In the genomic region with DNA sequence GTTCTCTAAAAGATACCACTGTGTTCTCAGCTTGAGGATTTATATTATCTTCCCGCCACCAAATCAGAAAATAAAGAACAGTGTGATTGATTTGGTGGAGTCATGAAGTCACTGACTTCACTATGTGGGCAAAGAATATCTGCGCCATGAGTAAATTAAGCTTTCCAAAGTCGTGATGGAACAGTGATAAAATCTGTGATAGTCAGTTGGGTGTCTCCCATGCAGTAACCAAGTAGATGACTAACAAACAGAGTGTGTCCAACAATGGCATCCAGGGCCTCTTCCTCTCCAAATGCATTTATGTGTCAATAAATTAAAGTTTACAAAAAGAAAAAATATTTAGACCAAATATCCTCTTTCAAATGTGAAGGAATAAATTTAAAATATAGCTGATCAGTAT, we compare ENCODE assay signal across 14 cellular contexts.
DNase-seq lines count a peak whose midpoint lies in the region; ATAC-seq and TF ChIP-seq lines count a peak whose summit lies in the region.
"Had no signal": no experiment of that assay in that cellular context is flagged by ENCODE, and none has a peak within 500 bp of the region (broad histone marks: within the 10 kb centered on the region; RNA-seq: fewer than 3 reads in every experiment).

No MANE protein-coding gene starts in this region.

- H3K4me3 ChIP-seq in AG04449 (ENCODE audit: low read depth, low read length) = no peak overlapping the region
- H3K4me3 ChIP-seq in HCT116 (replicated peaks in 1 of 2; ENCODE audit: low read depth in 1 of 2, low read length in 2 of 2) = peak overlapping the region in 1 of 2 experiments; percentile 13; a peak in 1 of 4 replicates
- H3K4me3 ChIP-seq in left lung = no peak overlapping the region
- H3K4me3 ChIP-seq: skin epidermis, transverse colon had no signal

- H3K79me2 ChIP-seq in HCT116 (ENCODE audit: insufficient read depth, low read length) = peaks cover 75% of the 10 kb centered on the region

- intact Hi-C loops in HCT116 (cut with micrococcal nuclease) (no loop called here), left lung (cut with DNase I) (no loop called here), natural killer cell (cut with micrococcal nuclease) (no loop called here)

- H3K27me3 ChIP-seq in HCT116 (ENCODE audit: insufficient read depth, low read length) (no peaks in the 10 kb centered on the region), left lung (no peaks in the 10 kb centered on the region)
- H3K27me3 ChIP-seq: transverse colon had no signal

- H3K4me3 Mint-ChIP-seq in WTC11 = no peak overlapping the region
- H3K4me3 Mint-ChIP-seq in natural killer cell = no peak overlapping the region
- H3K4me3 Mint-ChIP-seq: activated B cell treated with CpG ODN at 0.5 μM for 24 hours, B cell had no signal

- BruUV-seq in HCT116 (replicated peaks; lab: Mats Ljungman, UMichigan) = no TSS peak

- POLR2A ChIA-PET in AG04449 (lab: Yijun Ruan, JAX) (interaction anchor here (1.0 kb wide), 1 partner anchor 23 kb away, joined by 3 read pairs; no protein-coding TSS in a partner anchor), HCT116 (lab: Charles Lee) (interaction anchor here (0.8 to 2.0 kb wide), 4 partner anchors 13 to 20 kb away, joined by 3 to 8 read pairs (median 4); no protein-coding TSS in a partner anchor), WTC11 (lab: Charles Lee) (no interaction called here)

- H3K9me3 ChIP-seq in HCT116 (ENCODE audit: control insufficient read depth in 1 of 2, insufficient read depth in 1 of 2, low read depth in 1 of 2, low read length in 2 of 2) (no peaks in the 10 kb centered on the region), left lung (no peaks in the 10 kb centered on the region)
- H3K9me3 ChIP-seq: transverse colon had no signal

- TF ChIP-seq RAD21 in HCT116 (IDR thresholded peaks at IDR 0.05; ENCODE audit: low read depth) = no peak

- H3K36me3 ChIP-seq in HCT116 (ENCODE audit: control insufficient read depth in 1 of 2, insufficient read depth in 2 of 2, low read length in 2 of 2) = no peaks in the 10 kb centered on the region
- no peaks in the 10 kb centered on the region for H3K36me3 ChIP-seq in left lung
- H3K36me3 ChIP-seq: transverse colon had no signal

- H3K27ac ChIP-seq in HCT116 (ENCODE audit: low read depth, low read length) (peak overlapping the region; percentile 82), left lung (peak overlapping the region; percentile 5 to 55)

- TF ChIP-seq POLR2A in HCT116 (IDR thresholded peaks at IDR 0.05; ENCODE audit: borderline replicate concordance, extremely low read depth, insufficient read depth, insufficient read length) = no peak

- CTCF ChIA-PET in AG04449 (lab: Yijun Ruan, JAX) = interaction anchor here (0.8 to 1.6 kb wide), 8 partner anchors 12 to 122 kb away, joined by 3 to 6 read pairs (median 3); no protein-coding TSS in a partner anchor
- CTCF ChIA-PET in HCT116 (lab: Charles Lee) = interaction anchor here (0.7 to 1.2 kb wide), 4 partner anchors 15 to 587 kb away, joined by 3 to 5 read pairs (median 3); partner anchors contain the start of gene PRIM2
- CTCF ChIA-PET in WTC11 (lab: Charles Lee) = no interaction called here

- H3K27me3 Mint-ChIP-seq in WTC11 (ENCODE audit: low read depth) = no peaks in the 10 kb centered on the region
- H3K27me3 Mint-ChIP-seq in natural killer cell (ENCODE audit: low read depth in 2 of 2) = no peaks in the 10 kb centered on the region
- H3K27me3 Mint-ChIP-seq: activated B cell treated with CpG ODN at 0.5 μM for 24 hours had no signal

- H3K4me2 ChIP-seq in HCT116 (ENCODE audit: low read length) = peak overlapping the region; percentile 60

- H3K9me3 Mint-ChIP-seq in WTC11 (no peaks in the 10 kb centered on the region), natural killer cell (peaks cover 0 to 2% of the 10 kb centered on the region in 2 donors)
- H3K9me3 Mint-ChIP-seq: activated B cell treated with CpG ODN at 0.5 μM for 24 hours had no signal

- H3K9ac ChIP-seq in HCT116 (ENCODE audit: low read length) = peak overlapping the region; percentile 40

- H3K27ac Mint-ChIP-seq in WTC11 (no peak overlapping the region), natural killer cell (no peak overlapping the region)
- H3K27ac Mint-ChIP-seq: activated B cell treated with CpG ODN at 0.5 μM for 24 hours, B cell had no signal

- ATAC-seq in HCT116 (peak; percentile 22; the same call in 1 of the 2 replicates), left lung (no peak), WTC11 (no peak), natural killer cell (no peak)

- DNase-seq in AG04449 (ENCODE audit: low read depth, low spot score) = peak; percentile 29
- no peak for DNase-seq in HCT116 (ENCODE audit: low read depth, low spot score)
- peak; percentile 83 for DNase-seq in amniotic epithelial cell (ENCODE audit: low read depth)
- DNase-seq in left lung = no peak
- DNase-seq in NK-92 treated with Interleukin-12 subunit alpha and Interleukin-12 subunit beta, amount 100 ng/mL, for 24 hours (lab: John Stamatoyannopoulos, UW) = no peak
- DNase-seq in WTC11 (ENCODE audit: low spot score) = no peak
- no peak for DNase-seq in natural killer cell
- DNase-seq in cortex of kidney (lab: John Stamatoyannopoulos, UW) = no peak
- DNase-seq: activated B cell treated with CpG ODN at 0.5 μM for 24 hours, activated T-cell treated with anti-CD3 and anti-CD28 coated beads for 4 hours, SHP77, transverse colon had no signal

- TF ChIP-seq CTCF in AG04449 (IDR thresholded peaks at IDR 0.05; ENCODE audit: insufficient read depth, low read length, missing control alignments) (no peak), HCT116 (IDR thresholded peaks at IDR 0.05 in 2 of 3, conservative IDR thresholded peaks at IDR 0.05 in 1 of 3; ENCODE audit: borderline replicate concordance in 1 of 3, insufficient read depth in 1 of 3, low read depth in 2 of 3, low read length in 2 of 3) (no peak), left lung (IDR thresholded peaks at IDR 0.05) (no peak), WTC11 (IDR thresholded peaks at IDR 0.05) (no peak), natural killer cell (IDR thresholded peaks at IDR 0.05) (no peak)

- H3K4me1 Mint-ChIP-seq in WTC11 (peaks cover 43% of the 10 kb centered on the region), natural killer cell (no peaks in the 10 kb centered on the region)
- H3K4me1 Mint-ChIP-seq: activated B cell treated with CpG ODN at 0.5 μM for 24 hours, B cell had no signal

- no peak overlapping the region for H2AFZ ChIP-seq in HCT116 (ENCODE audit: low read depth, low read length, poor library complexity, severe bottlenecking)

- H3K9me2 ChIP-seq in HCT116 (ENCODE audit: insufficient read depth) = no peaks in the 10 kb centered on the region

- RAD21 ChIA-PET in HCT116 (lab: Charles Lee; ENCODE audit: low non-redundant PET in 1 of 2, low total read pairs in 2 of 2, uncharacterized antibody in 2 of 2, unreplicated experiment in 2 of 2) = no interaction called here

- no peaks in the 10 kb centered on the region for H4K20me1 ChIP-seq in HCT116 (ENCODE audit: insufficient read depth)

- H3K4me1 ChIP-seq in HCT116 (ENCODE audit: control insufficient read depth in 1 of 2, insufficient read depth in 2 of 2, low read length in 2 of 2) = peaks cover 93 to 97% of the 10 kb centered on the region in 2 experiments
- peaks cover 0 to 8% of the 10 kb centered on the region in 2 donors for H3K4me1 ChIP-seq in left lung

- H3K36me3 Mint-ChIP-seq in WTC11 = no peaks in the 10 kb centered on the region
- no peaks in the 10 kb centered on the region for H3K36me3 Mint-ChIP-seq in natural killer cell

TF ChIP-seq in HCT116, 20 proteins besides CTCF, POLR2A, EP300 and RAD21 (continues in another document):
- TF ChIP-seq YY1 (IDR thresholded peaks at IDR 0.05; ENCODE audit: extremely low read depth, insufficient replicate concordance, low read depth, low read length) (no peak), FOSL1 (IDR thresholded peaks at IDR 0.05; ENCODE audit: low read depth) (peak; percentile 51), CBX3 (IDR thresholded peaks at IDR 0.05; ENCODE audit: low read depth) (peak; percentile 49; the same call in 1 of the 2 replicates), CEBPB (IDR thresholded peaks at IDR 0.05; ENCODE audit: low read depth) (no peak), POLR2AphosphoS5 (IDR thresholded peaks at IDR 0.05; ENCODE audit: low read depth, low read length) (peak; percentile 15; the same call in 1 of the 2 replicates), SIN3A (IDR thresholded peaks at IDR 0.05; ENCODE audit: low read depth) (no peak), SP1 (IDR thresholded peaks at IDR 0.05; ENCODE audit: low read depth) (peak; percentile 31; the same call in 1 of the 2 replicates), MAX (IDR thresholded peaks at IDR 0.05) (no peak)

TF ChIP-seq in WTC11, 78 proteins besides CTCF, POLR2A, EP300 and RAD21 (continues in another document):
- TF ChIP-seq TCF7 (CRISPR knock-in tag; IDR thresholded peaks at IDR 0.05; ENCODE audit: low read depth) (no peak), FOXJ3 (CRISPR knock-in tag; IDR thresholded peaks at IDR 0.05; ENCODE audit: borderline replicate concordance) (no peak), AR (CRISPR knock-in tag; IDR thresholded peaks at IDR 0.05) (no peak)
- TF ChIP-seq, protein P1, sequence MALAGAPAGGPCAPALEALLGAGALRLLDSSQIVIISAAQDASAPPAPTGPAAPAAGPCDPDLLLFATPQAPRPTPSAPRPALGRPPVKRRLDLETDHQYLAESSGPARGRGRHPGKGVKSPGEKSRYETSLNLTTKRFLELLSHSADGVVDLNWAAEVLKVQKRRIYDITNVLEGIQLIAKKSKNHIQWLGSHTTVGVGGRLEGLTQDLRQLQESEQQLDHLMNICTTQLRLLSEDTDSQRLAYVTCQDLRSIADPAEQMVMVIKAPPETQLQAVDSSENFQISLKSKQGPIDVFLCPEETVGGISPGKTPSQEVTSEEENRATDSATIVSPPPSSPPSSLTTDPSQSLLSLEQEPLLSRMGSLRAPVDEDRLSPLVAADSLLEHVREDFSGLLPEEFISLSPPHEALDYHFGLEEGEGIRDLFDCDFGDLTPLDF (CRISPR knock-in tag; IDR thresholded peaks at IDR 0.05) = no peak

Comparison
In these comparisons a context has a peak if more than half of its experiments do, and no peak if none do; other contexts are left out.
1. DNase-seq: peak in AG04449 (single experiment) and amniotic epithelial cell (single experiment); none in HCT116 (single experiment), left lung (0 of 2), NK-92 treated with Interleukin-12 subunit alpha and Interleukin-12 subunit beta, amount 100 ng/mL, for 24 hours (single experiment), WTC11 (single experiment), natural killer cell (single experiment) and cortex of kidney (single experiment).